In genomic region chr3:15798533-15799245, GRCh38 we compare ENCODE assay signal across 7 cellular contexts. TPM values are rescaled to one million over a fixed set of nuclear protein-coding genes. Genes with fewer than 3 reads are reported as not detected.
DNase-seq lines count a peak whose midpoint lies in the region; TF ChIP-seq lines count a peak whose summit lies in the region.

No MANE protein-coding gene starts in this region.

- H3K4me3 Mint-ChIP-seq in HFFc6 = peak overlapping the region; percentile 94

- H3K27ac Mint-ChIP-seq in HFFc6 = peak overlapping the region; percentile 98

- H3K36me3 ChIP-seq in SJSA1 (peaks cover 11% of the 10 kb centered on the region), hepatocyte (replicated peaks; ENCODE audit: insufficient read depth, low read depth) (no peaks in the 10 kb centered on the region), subcutaneous abdominal adipose tissue (ENCODE audit: control insufficient read depth in 5 of 5, insufficient read depth in 5 of 5, low read length in 5 of 5) (no peaks in the 10 kb centered on the region), testis (ENCODE audit: low read depth, missing control alignments) (no peaks in the 10 kb centered on the region)

- H3K27me3 ChIP-seq in SJSA1 (replicated peaks) (no peaks in the 10 kb centered on the region), hepatocyte (no peaks in the 10 kb centered on the region), subcutaneous abdominal adipose tissue (ENCODE audit: control insufficient read depth in 5 of 5, insufficient read depth in 4 of 5, low read length in 5 of 5) (no peaks in the 10 kb centered on the region), testis (no peaks in the 10 kb centered on the region)

- no peak overlapping the region for H2AFZ ChIP-seq in hepatocyte

- no peaks in the 10 kb centered on the region for H4K20me1 ChIP-seq in hepatocyte (ENCODE audit: insufficient read depth, poor library complexity, severe bottlenecking)

- no peaks in the 10 kb centered on the region for H3K9me3 ChIP-seq in SJSA1 (replicated peaks)
- H3K9me3 ChIP-seq in hepatocyte (ENCODE audit: low read depth) = no peaks in the 10 kb centered on the region
- H3K9me3 ChIP-seq in subcutaneous abdominal adipose tissue (ENCODE audit: control insufficient read depth in 5 of 5, low read length in 5 of 5) = no peaks in the 10 kb centered on the region
- no peaks in the 10 kb centered on the region for H3K9me3 ChIP-seq in testis

- H3K4me2 ChIP-seq in hepatocyte = peak overlapping the region; percentile 74

- peaks cover 13% of the 10 kb centered on the region for H3K27me3 Mint-ChIP-seq in HFFc6 (ENCODE audit: insufficient read depth)

- no peak for TF ChIP-seq POLR2A in testis (IDR thresholded peaks at IDR 0.05)

- H3K4me3 ChIP-seq in SJSA1 (no peak overlapping the region), hepatocyte (no peak overlapping the region), subcutaneous abdominal adipose tissue (ENCODE audit: low read depth in 1 of 5, low read length in 5 of 5) (no peak overlapping the region), testis (no peak overlapping the region)

- no peak for DNase-seq in HFFc6
- no peak for DNase-seq in SJSA1 (ENCODE audit: low read depth in 1 of 2, low spot score in 2 of 2)
- no peak for DNase-seq in hepatocyte (ENCODE audit: low spot score)
- DNase-seq in testis = no peak
- DNase-seq in NCI-H1436 treated with DMSO at 0.1 percent for 48 hours (lab: John Stamatoyannopoulos, UW) = no peak
- no peak for DNase-seq in stimulated activated CD4-positive, alpha-beta T cell treated with anti-CD3 and anti-CD28 coated beads, Interleukin-2, amount 100 ng/mL, for 48 hours

- peaks cover 62% of the 10 kb centered on the region for H3K79me2 ChIP-seq in hepatocyte

- peak overlapping the region; percentile 96 for H3K27ac ChIP-seq in SJSA1
- peak overlapping the region; percentile 86 for H3K27ac ChIP-seq in hepatocyte
- peak overlapping the region; percentile 95 for H3K27ac ChIP-seq in subcutaneous abdominal adipose tissue (ENCODE audit: low read depth, low read length)
- no peak overlapping the region for H3K27ac ChIP-seq in testis

- peaks cover 61% of the 10 kb centered on the region for H3K4me1 Mint-ChIP-seq in HFFc6 (ENCODE audit: low read depth)

- 29% methylated on average over 2 of the region's 2 CpGs for WGBS in hepatocyte (ENCODE audit: low lambda C conversion rate, missing lambda C conversion rate)
- WGBS in testis, 2 donors = 60 to 70% methylated on average over 2 of the region's 2 CpGs

- intact Hi-C loops in testis (cut with DNase I; ENCODE audit: low total_unique reads) = no loop called here

- TF ChIP-seq CTCF in HFFc6 (IDR thresholded peaks at IDR 0.05) (no peak), hepatocyte (IDR thresholded peaks at IDR 0.05; ENCODE audit: poor library complexity) (no peak), testis (IDR thresholded peaks at IDR 0.05) (no peak)

- H3K36me3 Mint-ChIP-seq in HFFc6 (ENCODE audit: low read depth) = peaks cover 39% of the 10 kb centered on the region

- H3K4me1 ChIP-seq in SJSA1 (replicated peaks) (peaks cover 26% of the 10 kb centered on the region), hepatocyte (ENCODE audit: insufficient read depth) (peaks cover 9% of the 10 kb centered on the region), subcutaneous abdominal adipose tissue (ENCODE audit: control insufficient read depth in 5 of 5, insufficient read depth in 5 of 5, low read length in 5 of 5) (peaks cover 0 to 40% (median 33%) of the 10 kb centered on the region in 5 donors), testis (peaks cover 9% of the 10 kb centered on the region)

- no peaks in the 10 kb centered on the region for H3K9me2 ChIP-seq in hepatocyte (replicated peaks; ENCODE audit: insufficient read depth)

- peak overlapping the region in 1 of 5 donors; percentile 97 for H3K9ac ChIP-seq in subcutaneous abdominal adipose tissue (ENCODE audit: low read length in 5 of 5)

- H3K9me3 Mint-ChIP-seq in HFFc6 = no peaks in the 10 kb centered on the region

RNA-seq across cellular contexts. Expression of gene ANKRD28, which starts 0.9 kb away (rescaled TPM):
- total RNA-seq in HFFc6 (2021; fragmentation: NEBNext Ultra II Directional; extraction: Animal tissue kit (Norgen Biotek cat#: 25700)) = 10 to 100 TPM; 80.4 to 96.3 (median 90.4) TPM
- total RNA-seq in SJSA1 (2014; rRNA removed; shearing (Covaris generic)) = 71.6 and 83.0 TPM in 2 replicates
- total RNA-seq in hepatocyte = 34.5 and 40.6 TPM in 2 replicates
- polyA plus RNA-seq in hepatocyte = 12.3 and 17.8 TPM in 2 replicates
- 10 to 100 TPM; 93.8 to 96.3 TPM for total RNA-seq in testis
- 82.8 TPM for polyA plus RNA-seq in testis (ENCODE audit: insufficient read depth, low read depth, low replicate concordance)

Comparison
In these comparisons a context has a peak if more than half of its experiments do, and no peak if none do; other contexts are left out.
1. H3K27ac ChIP-seq: peak in SJSA1 (single experiment), hepatocyte (single experiment) and subcutaneous abdominal adipose tissue (single experiment); none in testis (0 of 2).